Comparison of ENCODE assay signal across 5 cellular contexts in the genomic region with DNA sequence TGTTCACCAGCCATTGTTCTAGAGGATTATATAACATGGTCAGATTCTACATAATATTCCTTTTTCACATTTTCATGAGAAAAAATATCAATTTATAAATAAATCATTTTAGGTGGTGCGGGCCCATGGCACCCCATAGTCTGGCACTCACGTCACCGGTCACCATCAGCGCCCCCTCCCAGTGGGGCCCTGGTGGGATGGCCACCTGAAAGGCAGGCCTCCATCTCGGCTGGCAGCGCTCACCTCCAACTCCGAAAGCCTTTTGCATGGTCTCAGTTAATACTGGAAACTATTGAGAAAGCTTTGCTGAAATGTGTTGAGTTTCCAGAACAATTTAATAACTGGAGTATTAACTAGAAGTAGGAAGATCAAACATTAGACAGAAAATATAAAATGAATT.
"Had no signal": no experiment of that assay in that cellular context is flagged by ENCODE, and none has a peak within 500 bp of the region (broad histone marks: within the 10 kb centered on the region; RNA-seq: fewer than 3 reads in every experiment).

No MANE protein-coding gene starts in this region.

- H3K4me1 Mint-ChIP-seq: IgD-negative memory B cell had no signal

- H3K27ac Mint-ChIP-seq: IgD-negative memory B cell had no signal

- ATAC-seq: HepG2, K562 had no signal

- H3K4me3 ChIP-seq: K562 had no signal

- H3K36me3 Mint-ChIP-seq: IgD-negative memory B cell had no signal

- DNase-seq: IMR-90, KBM-7 had no signal

- H3K4me3 Mint-ChIP-seq: IgD-negative memory B cell had no signal
